ENCODE assay signal across 11 cellular contexts in genomic region chr15:85010114-85010471, GRCh38. TPM values are rescaled to one million over a fixed set of nuclear protein-coding genes. Genes with fewer than 3 reads are reported as not detected.
DNase-seq lines count a peak whose midpoint lies in the region; ATAC-seq and TF ChIP-seq lines count a peak whose summit lies in the region.
"Had no signal": no experiment of that assay in that cellular context is flagged by ENCODE, and none has a peak within 500 bp of the region (broad histone marks: within the 10 kb centered on the region; RNA-seq: fewer than 3 reads in every experiment).

No MANE protein-coding gene starts in this region.

- H3K27ac ChIP-seq in rectal smooth muscle tissue (ENCODE audit: low read depth, low read length): peak overlapping the region; percentile 5

- no peak overlapping the region for H3K4me3 ChIP-seq in rectal smooth muscle tissue (ENCODE audit: low read length)

- intact Hi-C loops in activated CD4-positive, alpha-beta T cell treated with anti-CD3 and anti-CD28 coated beads for 36 hours (cut with DNase I, micrococcal nuclease): no loop called here

- peak; percentile 29 for ATAC-seq in HG02759 (IDR thresholded peaks at IDR 0.05; ENCODE audit: unreplicated experiment)
- no peak for ATAC-seq in activated CD4-positive, alpha-beta T cell treated with anti-CD3 and anti-CD28 coated beads for 36 hours
- ATAC-seq in HG03097 (IDR thresholded peaks at IDR 0.05; ENCODE audit: low FRiP score, unreplicated experiment): no peak

- CTCF ChIA-PET in activated CD4-positive, alpha-beta T cell treated with anti-CD3 and anti-CD28 coated beads for 36 hours (lab: Charles Lee): interaction anchor here (0.6 kb wide), 1 partner anchor 15 kb away, joined by 3 read pairs; no protein-coding TSS in a partner anchor

- POLR2A ChIA-PET in activated CD4-positive, alpha-beta T cell treated with anti-CD3 and anti-CD28 coated beads for 36 hours (lab: Charles Lee): no interaction called here

- H3K4me1 Mint-ChIP-seq in chondrocyte (ENCODE audit: low read depth): peaks cover 41% of the 10 kb centered on the region
- H3K4me1 Mint-ChIP-seq in activated CD4-positive, alpha-beta T cell treated with anti-CD3 and anti-CD28 coated beads for 36 hours: peaks cover 27% of the 10 kb centered on the region

- no peaks in the 10 kb centered on the region for H3K27me3 Mint-ChIP-seq in chondrocyte (ENCODE audit: low read depth)
- H3K27me3 Mint-ChIP-seq in activated CD4-positive, alpha-beta T cell treated with anti-CD3 and anti-CD28 coated beads for 36 hours: no peaks in the 10 kb centered on the region

- H3K36me3 ChIP-seq in rectal smooth muscle tissue (ENCODE audit: control insufficient read depth, insufficient read depth, low read length): no peaks in the 10 kb centered on the region

- no peak overlapping the region for H3K9ac ChIP-seq in rectal smooth muscle tissue (ENCODE audit: low read length)

- no peaks in the 10 kb centered on the region for H3K27me3 ChIP-seq in rectal smooth muscle tissue (ENCODE audit: control insufficient read depth, insufficient read depth, low read length)

- H3K9me3 Mint-ChIP-seq in chondrocyte (ENCODE audit: low read depth): no peaks in the 10 kb centered on the region
- no peaks in the 10 kb centered on the region for H3K9me3 Mint-ChIP-seq in activated CD4-positive, alpha-beta T cell treated with anti-CD3 and anti-CD28 coated beads for 36 hours (ENCODE audit: low read depth)

- H3K4me3 Mint-ChIP-seq in chondrocyte (ENCODE audit: unreplicated experiment): no peak overlapping the region
- H3K4me3 Mint-ChIP-seq in activated CD4-positive, alpha-beta T cell treated with anti-CD3 and anti-CD28 coated beads for 36 hours: no peak overlapping the region

- H3K36me3 Mint-ChIP-seq in chondrocyte (ENCODE audit: low read depth): no peaks in the 10 kb centered on the region
- no peaks in the 10 kb centered on the region for H3K36me3 Mint-ChIP-seq in activated CD4-positive, alpha-beta T cell treated with anti-CD3 and anti-CD28 coated beads for 36 hours (ENCODE audit: low read depth)

- DNase-seq in AML-193 (lab: John Stamatoyannopoulos, UW): peak; percentile 29 to 34
- DNase-seq in chondrocyte (ENCODE audit: low spot score): no peak
- no peak for DNase-seq in activated CD4-positive, alpha-beta T cell treated with anti-CD3 and anti-CD28 coated beads for 36 hours
- DNase-seq in A172 (ENCODE audit: low spot score): no peak
- no peak for DNase-seq in GF-D8 (lab: John Stamatoyannopoulos, UW)
- DNase-seq: NCI-H187, T-helper 2 cell, trophoblast cell had no signal

- no peak for TF ChIP-seq CTCF in chondrocyte (IDR thresholded peaks at IDR 0.05)

- H3K27ac Mint-ChIP-seq in chondrocyte (ENCODE audit: unreplicated experiment): peak overlapping the region; percentile 87
- no peak overlapping the region for H3K27ac Mint-ChIP-seq in activated CD4-positive, alpha-beta T cell treated with anti-CD3 and anti-CD28 coated beads for 36 hours

- peaks cover 16% of the 10 kb centered on the region for H3K4me1 ChIP-seq in rectal smooth muscle tissue (ENCODE audit: control insufficient read depth, insufficient read depth, low read length)

RNA-seq across cellular contexts. Expression of gene PDE8A, which starts 28.4 kb away (rescaled TPM):
- 21.1 to 23.8 TPM (median 22.7 TPM) in 3 replicates for total RNA-seq in chondrocyte
- total RNA-seq in activated CD4-positive, alpha-beta T cell treated with anti-CD3 and anti-CD28 coated beads for 36 hours: 10 to 100 TPM; 21.3 to 28.7 TPM
- 7.9 and 13.8 TPM in 2 replicates for total RNA-seq in A172 (2014; rRNA removed; shearing (Covaris generic))

Comparison
In these comparisons a context has a peak if more than half of its experiments do, and no peak if none do; other contexts are left out.
1. DNase-seq: peak in AML-193 (2 of 2); none in chondrocyte (single experiment), activated CD4-positive, alpha-beta T cell treated with anti-CD3 and anti-CD28 coated beads for 36 hours (single experiment), A172 (single experiment) and GF-D8 (single experiment).